ENCODE assay signal across 8 cellular contexts in genomic region chr1:112390775-112391602, GRCh38. TPM values are rescaled to one million over a fixed set of nuclear protein-coding genes. Genes with fewer than 3 reads are reported as not detected.
DNase-seq lines count a peak whose midpoint lies in the region; ATAC-seq and TF ChIP-seq lines count a peak whose summit lies in the region.

No MANE protein-coding gene starts in this region.

- TF ChIP-seq CTCF in SU-DHL-6 (IDR thresholded peaks at IDR 0.05; ENCODE audit: insufficient read depth, low read length, poor library complexity, severe bottlenecking) (peak; percentile 86), transverse colon (IDR thresholded peaks at IDR 0.05) (peak; percentile 87 to 99 (median 92))

- peaks cover 29% of the 10 kb centered on the region for H3K4me1 ChIP-seq in adipocyte (ENCODE audit: control insufficient read depth, insufficient read depth, low read length)
- peaks cover 9 to 48% (median 39%) of the 10 kb centered on the region in 4 donors for H3K4me1 ChIP-seq in transverse colon

- H3K27me3 ChIP-seq in SU-DHL-6 (ENCODE audit: low read length) (no peaks in the 10 kb centered on the region), adipocyte (replicated peaks; ENCODE audit: control insufficient read depth, insufficient read depth, low read length) (no peaks in the 10 kb centered on the region), transverse colon (no peaks in the 10 kb centered on the region)

- H3K9me2 ChIP-seq in SU-DHL-6 (replicated peaks; ENCODE audit: insufficient read depth, low read length): no peaks in the 10 kb centered on the region

- H4K20me1 ChIP-seq in SU-DHL-6 (ENCODE audit: low read depth, low read length): no peaks in the 10 kb centered on the region

- peak overlapping the region; percentile 40 for H3K4me3 ChIP-seq in SU-DHL-6 (ENCODE audit: insufficient read depth, low read length, poor library complexity, severe bottlenecking)
- H3K4me3 ChIP-seq in adipocyte (ENCODE audit: low read length): peak overlapping the region; percentile 81
- H3K4me3 ChIP-seq in transverse colon: peak overlapping the region in 3 of 4 donors; percentile 25 to 51 (median 34)

- H2AFZ ChIP-seq in SU-DHL-6 (ENCODE audit: low read depth, low read length, severe bottlenecking): peak overlapping the region; percentile 97

- intact Hi-C loops in cardiac septum (cut with DNase I): loop anchor here (1.0 to 10.0 kb wide), 5 partner anchors 75 to 414 kb away; partner anchors contain the start of genes CAPZA1, MOV10, PPM1J and ST7L
- intact Hi-C loops in transverse colon (cut with DNase I; ENCODE audit: low total_unique reads): loop anchor here (5.0 kb wide), 1 partner anchor 316 kb away; the partner anchor contains the start of gene RHOC

- no peaks in the 10 kb centered on the region for H3K79me2 ChIP-seq in SU-DHL-6 (ENCODE audit: insufficient read depth, low read length)

- WGBS in transverse colon (ENCODE audit: low coverage in 1 of 2), 2 donors: 0 to 5% methylated on average over 5 to 15 of the region's 15 CpGs

- TF ChIP-seq POLR2A in transverse colon (IDR thresholded peaks at IDR 0.05): peak; percentile 48

- peak overlapping the region; percentile 70 for H3K4me2 ChIP-seq in SU-DHL-6 (ENCODE audit: low read depth, low read length, poor library complexity, severe bottlenecking)

- H3K27ac ChIP-seq in SU-DHL-6 (ENCODE audit: low read depth, low read length) (no peak overlapping the region), transverse colon (peak overlapping the region; percentile 89 to 97 (median 92))

- ATAC-seq in HG02610 (IDR thresholded peaks at IDR 0.05; ENCODE audit: unreplicated experiment): peak; percentile 61

- DNase-seq in GDM1 (lab: John Stamatoyannopoulos, UW) (peak; percentile 72), NCI-H1417 (lab: John Stamatoyannopoulos, UW) (peak; percentile 88 to 97 (median 95)), adipocyte (ENCODE audit: low read depth) (peak; percentile 98), cardiac septum (ENCODE audit: low spot score) (peak; percentile 92), pons (ENCODE audit: low spot score) (peak; percentile 96), transverse colon (peak; percentile 95)

- H3K9me3 ChIP-seq in SU-DHL-6 (ENCODE audit: insufficient read depth, low read length) (no peaks in the 10 kb centered on the region), adipocyte (ENCODE audit: control insufficient read depth, low read length) (no peaks in the 10 kb centered on the region), transverse colon (no peaks in the 10 kb centered on the region)

- in situ Hi-C loops in transverse colon (cut with MboI; ENCODE audit: low pct_ligation_motif_present in 1 of 4, low pct_unique_long_range_greater_than_20kb in 1 of 4, low sequenced_read_pairs in 3 of 4): loop anchor here (10.0 to 25.0 kb wide), 3 partner anchors 221 to 314 kb away; partner anchors contain the start of genes CAPZA1 (in 4 of the 4), RHOC (in 4 of the 4) and ST7L (in 4 of the 4)

- no peaks in the 10 kb centered on the region for H3K36me3 ChIP-seq in SU-DHL-6 (ENCODE audit: low read length)
- H3K36me3 ChIP-seq in adipocyte (ENCODE audit: control insufficient read depth, insufficient read depth, low read length, severe bottlenecking): no peaks in the 10 kb centered on the region
- no peaks in the 10 kb centered on the region for H3K36me3 ChIP-seq in transverse colon

- no peak for TF ChIP-seq EP300 in transverse colon (IDR thresholded peaks at IDR 0.05; ENCODE audit: low read depth)

- H3K9ac ChIP-seq in SU-DHL-6 (ENCODE audit: low read length): peak overlapping the region; percentile 45
- peak overlapping the region; percentile 80 for H3K9ac ChIP-seq in adipocyte (ENCODE audit: low read length)

- H3F3A ChIP-seq in SU-DHL-6 (ENCODE audit: insufficient read depth): peaks cover 11% of the 10 kb centered on the region; the same call in 1 of the 2 replicates

RNA-seq across cellular contexts. Expression of gene CTTNBP2NL, which starts 5.0 kb away (rescaled TPM):
- total RNA-seq in cardiac septum (19.1 TPM), transverse colon (10 to 100 TPM; 44.6 to 64.8 (median 52.4) TPM)
